Comparison of ENCODE assay signal across 8 cellular contexts in genomic region chr7:73738612-73739386, GRCh38. TPM values are rescaled to one million over a fixed set of nuclear protein-coding genes. Genes with fewer than 3 reads are reported as not detected.
DNase-seq lines count a peak whose midpoint lies in the region; ATAC-seq and TF ChIP-seq lines count a peak whose summit lies in the region.

ABHD11 (minus strand) TSS chr7:73738802; CDS start chr7:73738770, 32 bp downstream.

- CTCF ChIA-PET in AG04449 (lab: Yijun Ruan, JAX), result interaction anchor here (0.6 to 16.0 kb wide), 9 partner anchors 10 to 133 kb away, joined by 3 to 231 read pairs (median 5); no protein-coding TSS in a partner anchor

- peak within 1 kb of the TSS; percentile 90 for H3K9ac ChIP-seq in iPS-20b (ENCODE audit: low read depth, low read length)

- POLR2A ChIA-PET in AG04449 (lab: Yijun Ruan, JAX), result interaction anchor here (0.5 to 1.4 kb wide), 5 partner anchors 9 to 179 kb away, joined by 3 to 4 read pairs (median 4); no protein-coding TSS in a partner anchor

- peak within 1 kb of the TSS; percentile 93 for H3K4me3 ChIP-seq in AG04449 (ENCODE audit: low read depth, low read length)
- peak within 1 kb of the TSS; percentile 86 for H3K4me3 ChIP-seq in WERI-Rb-1 (ENCODE audit: low read depth, low read length)
- H3K4me3 ChIP-seq in breast epithelium, result peak within 1 kb of the TSS; percentile 71 to 84 (median 73)
- peak within 1 kb of the TSS; percentile 91 for H3K4me3 ChIP-seq in iPS-20b (ENCODE audit: low read length)
- H3K4me3 ChIP-seq in skin epidermis, result peak within 1 kb of the TSS; percentile 59 to 94 (median 80)

- H3K36me3 ChIP-seq in WERI-Rb-1 (peaks cover 16% of the 10 kb centered on the region), breast epithelium (no peaks in the 10 kb centered on the region), iPS-20b (ENCODE audit: insufficient read depth, low read depth, low read length) (peaks cover 21% of the 10 kb centered on the region)

- peaks cover 0 to 20% of the 10 kb centered on the region in 2 donors for H3K4me1 ChIP-seq in breast epithelium
- peaks cover 25% of the 10 kb centered on the region; the same call in 1 of the 2 replicates for H3K4me1 ChIP-seq in iPS-20b (ENCODE audit: insufficient read depth, low read length)

- DNase-seq in AG04449 (ENCODE audit: low read depth, low spot score), result peak; percentile 61
- DNase-seq in NCI-H2227 (lab: John Stamatoyannopoulos, UW; ENCODE audit: unreplicated experiment), result peak; percentile 98
- DNase-seq in WERI-Rb-1, result peak; percentile 98
- peak; percentile 97 to 100 for DNase-seq in breast epithelium (ENCODE audit: low spot score in 2 of 2)

- H3K9me3 ChIP-seq in WERI-Rb-1 (ENCODE audit: severe bottlenecking) (no peaks in the 10 kb centered on the region), breast epithelium (no peaks in the 10 kb centered on the region), iPS-20b (ENCODE audit: insufficient read depth, low read depth, low read length) (no peaks in the 10 kb centered on the region)

- TF ChIP-seq POLR2A in breast epithelium (IDR thresholded peaks at IDR 0.05), result peak; percentile 70

- no peak for TF ChIP-seq CTCF in AG04449 (IDR thresholded peaks at IDR 0.05; ENCODE audit: insufficient read depth, low read length, missing control alignments)
- TF ChIP-seq CTCF in WERI-Rb-1 (IDR thresholded peaks at IDR 0.05; ENCODE audit: low read depth, low read length), result no peak
- no peak for TF ChIP-seq CTCF in breast epithelium (IDR thresholded peaks at IDR 0.05)

- peak; percentile 89 for ATAC-seq in GM18907 (IDR thresholded peaks at IDR 0.05; ENCODE audit: unreplicated experiment)
- peak; percentile 64 for ATAC-seq in HG03139 (IDR thresholded peaks at IDR 0.05; ENCODE audit: unreplicated experiment)

- peak within 1 kb of the TSS; percentile 91 for H3K27ac ChIP-seq in WERI-Rb-1
- H3K27ac ChIP-seq in breast epithelium, result peak within 1 kb of the TSS; percentile 97 to 99
- peak within 1 kb of the TSS; percentile 53 for H3K27ac ChIP-seq in iPS-20b (ENCODE audit: low read length)
- peak within 1 kb of the TSS; percentile 27 to 92 (median 83) for H3K27ac ChIP-seq in skin epidermis

- H3K27me3 ChIP-seq in WERI-Rb-1 (ENCODE audit: insufficient read depth, low read depth, severe bottlenecking), result no peaks in the 10 kb centered on the region
- H3K27me3 ChIP-seq in breast epithelium, result no peaks in the 10 kb centered on the region
- peaks cover 13% of the 10 kb centered on the region; the same call in 1 of the 2 replicates for H3K27me3 ChIP-seq in iPS-20b (ENCODE audit: insufficient read depth, low read length)

- intact Hi-C loops in breast epithelium (cut with DNase I; ENCODE audit: low total_unique reads), result no loop called here

RNA-seq across cellular contexts. Expression of gene ABHD11, which starts in this region (rescaled TPM):
- total RNA-seq in breast epithelium, result 10 to 100 TPM; 10.9 to 57.8 (median 36.4) TPM

Comparison
In these comparisons a context has a peak if more than half of its experiments do, and no peak if none do; other contexts are left out.
1. Peak in every context shown above with its lines: DNase-seq, ATAC-seq, H3K4me3 ChIP-seq and H3K27ac ChIP-seq.